Comparison of ENCODE assay signal across 11 cellular contexts in genomic region chr20:5650191-5650691, GRCh38. TPM values are rescaled to one million over a fixed set of nuclear protein-coding genes. Genes with fewer than 3 reads are reported as not detected.
A peak's percentile ranks its signal among the peaks of the same experiment; 100 is the strongest.
DNase-seq lines count a peak whose midpoint lies in the region; ATAC-seq and TF ChIP-seq lines count a peak whose summit lies in the region.
"Had no signal": no experiment of that assay in that cellular context is flagged by ENCODE, and none has a peak within 500 bp of the region (broad histone marks: within the 10 kb centered on the region; RNA-seq: fewer than 3 reads in every experiment).

No MANE protein-coding gene starts in this region.

- H3K4me2 ChIP-seq in osteoblast (ENCODE audit: insufficient read depth, low read length) = no peak overlapping the region

- no peaks in the 10 kb centered on the region for H4K20me1 ChIP-seq in osteoblast (ENCODE audit: insufficient read depth, low read length)

- ATAC-seq in activated CD8-positive, alpha-beta T cell treated with anti-CD3 and anti-CD28 coated beads for 36 hours = no peak
- no peak for ATAC-seq in activated CD8-positive, alpha-beta T cell treated with anti-CD3 and anti-CD28 coated beads, Interleukin-2, amount 10 ng/mL, durations not matched to agents 7 days and 5 days
- ATAC-seq in HG02759 (IDR thresholded peaks at IDR 0.05; ENCODE audit: unreplicated experiment) = peak; percentile 17
- ATAC-seq: mucosa of descending colon had no signal

- no peak for DNase-seq in activated CD8-positive, alpha-beta T cell treated with anti-CD3 and anti-CD28 coated beads for 36 hours
- no peak for DNase-seq in activated CD8-positive, alpha-beta T cell treated with anti-CD3 and anti-CD28 coated beads, Interleukin-2, amount 10 ng/mL, durations not matched to agents 7 days and 5 days
- DNase-seq in OCI-M1 (lab: John Stamatoyannopoulos, UW) = peak; percentile 24
- no peak for DNase-seq in osteoblast (ENCODE audit: insufficient read length, low spot score, missing footprints)
- no peak for DNase-seq in KBM-7
- DNase-seq in effector CD8-positive, alpha-beta T cell (lab: John Stamatoyannopoulos, UW) = no peak
- no peak for DNase-seq in NK-92 treated with Interleukin-12 subunit alpha and Interleukin-12 subunit beta, amount 100 ng/mL, for 24 hours (lab: John Stamatoyannopoulos, UW)
- DNase-seq: mucosa of descending colon had no signal

- no peak overlapping the region for H3K4me3 ChIP-seq in osteoblast (ENCODE audit: insufficient read depth, low read length)
- H3K4me3 ChIP-seq: mucosa of descending colon, tibial artery had no signal

- no peak overlapping the region for H2AFZ ChIP-seq in osteoblast (ENCODE audit: low read length)

- peak overlapping the region; percentile 5 for H3K27ac Mint-ChIP-seq in activated CD8-positive, alpha-beta T cell treated with anti-CD3 and anti-CD28 coated beads for 36 hours
- H3K27ac Mint-ChIP-seq in activated CD8-positive, alpha-beta T cell treated with anti-CD3 and anti-CD28 coated beads, Interleukin-2, amount 10 ng/mL, durations not matched to agents 7 days and 5 days = no peak overlapping the region
- H3K27ac Mint-ChIP-seq: brain had no signal

- H3K36me3 Mint-ChIP-seq in activated CD8-positive, alpha-beta T cell treated with anti-CD3 and anti-CD28 coated beads for 36 hours (ENCODE audit: low read depth) = no peaks in the 10 kb centered on the region
- H3K36me3 Mint-ChIP-seq in activated CD8-positive, alpha-beta T cell treated with anti-CD3 and anti-CD28 coated beads, Interleukin-2, amount 10 ng/mL, durations not matched to agents 7 days and 5 days (ENCODE audit: low read depth) = no peaks in the 10 kb centered on the region
- H3K36me3 Mint-ChIP-seq: brain had no signal

- intact Hi-C loops in activated CD8-positive, alpha-beta T cell treated with anti-CD3 and anti-CD28 coated beads for 36 hours (cut with micrococcal nuclease) = no loop called here

- no peaks in the 10 kb centered on the region for H3K9me3 ChIP-seq in osteoblast (ENCODE audit: low read depth, low read length)
- H3K9me3 ChIP-seq: mucosa of descending colon, tibial artery had no signal

- no peaks in the 10 kb centered on the region for H3K36me3 ChIP-seq in osteoblast (ENCODE audit: insufficient read depth, low read length)
- H3K36me3 ChIP-seq: tibial artery had no signal

- peaks cover 39% of the 10 kb centered on the region for H3K4me1 ChIP-seq in osteoblast (ENCODE audit: insufficient read depth, low read length)
- H3K4me1 ChIP-seq: tibial artery had no signal

- H3K27ac ChIP-seq in osteoblast (ENCODE audit: low read depth, low read length) = peak overlapping the region; percentile 67
- H3K27ac ChIP-seq: tibial artery had no signal

- no peak overlapping the region for H3K4me3 Mint-ChIP-seq in activated CD8-positive, alpha-beta T cell treated with anti-CD3 and anti-CD28 coated beads for 36 hours
- H3K4me3 Mint-ChIP-seq in activated CD8-positive, alpha-beta T cell treated with anti-CD3 and anti-CD28 coated beads, Interleukin-2, amount 10 ng/mL, durations not matched to agents 7 days and 5 days = no peak overlapping the region
- H3K4me3 Mint-ChIP-seq: brain had no signal

- no peaks in the 10 kb centered on the region for H3K9me3 Mint-ChIP-seq in activated CD8-positive, alpha-beta T cell treated with anti-CD3 and anti-CD28 coated beads for 36 hours
- H3K9me3 Mint-ChIP-seq in activated CD8-positive, alpha-beta T cell treated with anti-CD3 and anti-CD28 coated beads, Interleukin-2, amount 10 ng/mL, durations not matched to agents 7 days and 5 days (ENCODE audit: insufficient read depth) = no peaks in the 10 kb centered on the region
- H3K9me3 Mint-ChIP-seq: brain had no signal

- in situ Hi-C loops in KBM-7 (cut with MboI; ENCODE audit: low pct_unique_long_range_greater_than_20kb, low sequenced_read_pairs) = no loop called here

- CTCF ChIA-PET in activated CD8-positive, alpha-beta T cell treated with anti-CD3 and anti-CD28 coated beads for 36 hours (lab: Charles Lee) = no interaction called here
- CTCF ChIA-PET in activated CD8-positive, alpha-beta T cell treated with anti-CD3 and anti-CD28 coated beads, Interleukin-2, amount 10 ng/mL, durations not matched to agents 7 days and 5 days (lab: Charles Lee) = interaction anchor here (1.1 kb wide), 1 partner anchor 139 kb away, joined by 3 read pairs; no protein-coding TSS in a partner anchor

- POLR2A ChIA-PET in activated CD8-positive, alpha-beta T cell treated with anti-CD3 and anti-CD28 coated beads for 36 hours (lab: Charles Lee) = no interaction called here
- POLR2A ChIA-PET in activated CD8-positive, alpha-beta T cell treated with anti-CD3 and anti-CD28 coated beads, Interleukin-2, amount 10 ng/mL, durations not matched to agents 7 days and 5 days (lab: Charles Lee) = no interaction called here

- no peak for TF ChIP-seq CTCF in activated CD8-positive, alpha-beta T cell treated with anti-CD3 and anti-CD28 coated beads for 36 hours (IDR thresholded peaks at IDR 0.05)
- no peak for TF ChIP-seq CTCF in osteoblast (IDR thresholded peaks at IDR 0.05; ENCODE audit: extremely low read depth, low read depth, low read length)

- no peaks in the 10 kb centered on the region for H3K79me2 ChIP-seq in osteoblast (ENCODE audit: insufficient read depth, low read length)

- H3K27me3 Mint-ChIP-seq in activated CD8-positive, alpha-beta T cell treated with anti-CD3 and anti-CD28 coated beads for 36 hours = no peaks in the 10 kb centered on the region
- no peaks in the 10 kb centered on the region for H3K27me3 Mint-ChIP-seq in activated CD8-positive, alpha-beta T cell treated with anti-CD3 and anti-CD28 coated beads, Interleukin-2, amount 10 ng/mL, durations not matched to agents 7 days and 5 days (ENCODE audit: low read depth)

- peaks cover 38% of the 10 kb centered on the region for H3K4me1 Mint-ChIP-seq in activated CD8-positive, alpha-beta T cell treated with anti-CD3 and anti-CD28 coated beads for 36 hours (ENCODE audit: low read depth)
- H3K4me1 Mint-ChIP-seq in activated CD8-positive, alpha-beta T cell treated with anti-CD3 and anti-CD28 coated beads, Interleukin-2, amount 10 ng/mL, durations not matched to agents 7 days and 5 days (ENCODE audit: low read depth) = peaks cover 26% of the 10 kb centered on the region

- H3K27me3 ChIP-seq in osteoblast (ENCODE audit: insufficient read depth, low read length) = no peaks in the 10 kb centered on the region
- H3K27me3 ChIP-seq: tibial artery had no signal

RNA-seq across cellular contexts. Expression of gene GPCPD1, which starts 39.4 kb away (rescaled TPM):
- 10 to 100 TPM; 32.3 TPM for total RNA-seq in activated CD8-positive, alpha-beta T cell treated with anti-CD3 and anti-CD28 coated beads for 36 hours
- 10 to 100 TPM; 22.5 to 31.2 TPM for total RNA-seq in activated CD8-positive, alpha-beta T cell treated with anti-CD3 and anti-CD28 coated beads, Interleukin-2, amount 10 ng/mL, durations not matched to agents 7 days and 5 days
- 22.4 and 23.9 TPM in 2 replicates for total RNA-seq in osteoblast
